13 cellular contexts compared by ENCODE assay signal in the genomic region with DNA sequence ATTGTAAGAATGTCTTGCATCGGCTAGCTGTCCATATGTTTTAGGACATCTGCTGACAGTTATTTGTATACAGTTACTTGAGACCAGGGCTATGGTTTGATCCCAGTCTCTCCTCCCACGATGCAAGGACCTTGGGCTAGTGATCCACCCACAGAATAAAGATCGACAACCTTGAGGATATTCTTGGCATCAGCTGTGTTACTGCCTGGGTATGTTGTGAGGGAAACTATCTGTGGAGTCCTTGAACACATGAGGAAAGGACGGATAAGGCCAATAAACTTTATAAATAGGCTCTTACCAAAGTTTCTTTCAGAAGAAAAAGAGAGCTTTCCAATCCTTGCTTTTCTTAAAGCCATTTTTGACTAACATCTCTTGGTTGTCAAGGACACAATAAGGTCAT.
"Had no signal": no experiment of that assay in that cellular context is flagged by ENCODE, and none has a peak within 500 bp of the region (broad histone marks: within the 10 kb centered on the region; RNA-seq: fewer than 3 reads in every experiment).

No MANE protein-coding gene starts in this region.

- H3K27ac Mint-ChIP-seq: immature natural killer cell; naive thymus-derived CD8-positive, alpha-beta T cell; stimulated activated memory B cell treated with anti-CD40 and anti-IgM and Interleukin-4, amounts not matched to agents 10 μg/mL and 1 μg/mL and 100 μg/mL, for 72 hours; stimulated activated naive CD8-positive, alpha-beta T cell treated with anti-CD3 and anti-CD28 coated beads, Interleukin-15, Interleukin-2, amounts not matched to agents 100 ng/mL and 50 ng/mL, for 24 hours had no signal

- ATAC-seq: esophagus mucosa; gastrocnemius medialis; mucosa of descending colon; naive thymus-derived CD8-positive, alpha-beta T cell; stimulated activated memory B cell treated with anti-CD40 and anti-IgM and Interleukin-4, amounts not matched to agents 10 μg/mL and 1 μg/mL and 100 μg/mL, for 72 hours had no signal

- H3K27ac ChIP-seq: gastrocnemius medialis, neutrophil, transverse colon had no signal

- H3K27me3 ChIP-seq: gastrocnemius medialis, neutrophil, transverse colon had no signal

- H3K9me3 Mint-ChIP-seq: central memory CD8-positive, alpha-beta T cell; stimulated activated naive CD8-positive, alpha-beta T cell treated with anti-CD3 and anti-CD28 coated beads, Interleukin-15, Interleukin-2, amounts not matched to agents 100 ng/mL and 50 ng/mL, for 24 hours had no signal

- H3K4me3 ChIP-seq: gastrocnemius medialis, mucosa of descending colon, transverse colon had no signal

- H3K4me1 Mint-ChIP-seq: central memory CD8-positive, alpha-beta T cell; stimulated activated memory B cell treated with anti-CD40 and anti-IgM and Interleukin-4, amounts not matched to agents 10 μg/mL and 1 μg/mL and 100 μg/mL, for 72 hours had no signal

- H3K36me3 ChIP-seq: gastrocnemius medialis, neutrophil, transverse colon had no signal

- H3K4me1 ChIP-seq: transverse colon had no signal

- H3K9me3 ChIP-seq: gastrocnemius medialis, mucosa of descending colon, neutrophil, transverse colon had no signal

- H3K4me3 Mint-ChIP-seq: central memory CD8-positive, alpha-beta T cell; immature natural killer cell; naive thymus-derived CD8-positive, alpha-beta T cell; stimulated activated memory B cell treated with anti-CD40 and anti-IgM and Interleukin-4, amounts not matched to agents 10 μg/mL and 1 μg/mL and 100 μg/mL, for 72 hours; stimulated activated naive CD8-positive, alpha-beta T cell treated with anti-CD3 and anti-CD28 coated beads, Interleukin-15, Interleukin-2, amounts not matched to agents 100 ng/mL and 50 ng/mL, for 24 hours had no signal

- DNase-seq: effector memory CD4-positive, alpha-beta T cell; gastrocnemius medialis; immature natural killer cell; mucosa of descending colon; naive thymus-derived CD8-positive, alpha-beta T cell; posterior cingulate gyrus; stimulated activated CD4-positive, alpha-beta T cell treated with anti-CD3 and anti-CD28 coated beads, Interleukin-4, amount 100 ng/mL, for 1 hour; transverse colon had no signal

- H3K36me3 Mint-ChIP-seq: immature natural killer cell; naive thymus-derived CD8-positive, alpha-beta T cell; stimulated activated memory B cell treated with anti-CD40 and anti-IgM and Interleukin-4, amounts not matched to agents 10 μg/mL and 1 μg/mL and 100 μg/mL, for 72 hours had no signal
